ENCODE assay signal across 22 cellular contexts in genomic region chr15:99326235-99326634, GRCh38.
DNase-seq lines count a peak whose midpoint lies in the region; ATAC-seq, FAIRE-seq and TF ChIP-seq lines count a peak whose summit lies in the region.
"Had no signal": no experiment of that assay in that cellular context is flagged by ENCODE, and none has a peak within 500 bp of the region (broad histone marks: within the 10 kb centered on the region; RNA-seq: fewer than 3 reads in every experiment).

No MANE protein-coding gene starts in this region.

- no peaks in the 10 kb centered on the region for H3K27me3 ChIP-seq in bronchial epithelial cell (ENCODE audit: control insufficient read depth, insufficient read depth, low read length)

- POLR2A ChIA-PET in activated CD8-positive, alpha-beta T cell treated with anti-CD3 and anti-CD28 coated beads, Interleukin-2, amount 10 ng/mL, durations not matched to agents 7 days and 5 days (lab: Charles Lee): no interaction called here

- H3K4me3 ChIP-seq in bronchial epithelial cell (ENCODE audit: low read depth, low read length): no peak overlapping the region

- no peaks in the 10 kb centered on the region for H3K27me3 Mint-ChIP-seq in activated CD8-positive, alpha-beta T cell treated with anti-CD3 and anti-CD28 coated beads, Interleukin-2, amount 10 ng/mL, durations not matched to agents 7 days and 5 days (ENCODE audit: low read depth)
- H3K27me3 Mint-ChIP-seq: activated CD4-positive, alpha-beta T cell treated with anti-CD3 and anti-CD28 coated beads, Interleukin-2, amount 10 ng/mL, durations not matched to agents 24 days and 14 days; CD4-positive, alpha-beta memory T cell; IgD-negative memory B cell; type B pancreatic cell had no signal

- DNase-seq in Caki2 (ENCODE audit: low read depth) (peak; percentile 64), bronchial epithelial cell (ENCODE audit: low read depth) (peak; percentile 80), left lobe of liver (ENCODE audit: low spot score) (peak; percentile 66), NCI-H226 (no peak), AG20443 (ENCODE audit: low spot score) (no peak)
- DNase-seq in activated CD8-positive, alpha-beta T cell treated with anti-CD3 and anti-CD28 coated beads, Interleukin-2, amount 10 ng/mL, durations not matched to agents 7 days and 5 days: no peak
- DNase-seq: activated CD4-positive, alpha-beta T cell treated with anti-CD3 and anti-CD28 coated beads, Interleukin-2, amount 10 ng/mL, durations not matched to agents 24 days and 14 days; activated CD8-positive, alpha-beta memory T cell treated with anti-CD3 and anti-CD28 coated beads, Interleukin-2, amount 50 U/mL, for 48 hours; activated effector memory CD4-positive, alpha-beta T cell treated with anti-CD3 and anti-CD28 coated beads, Interleukin-2, amount 50 U/mL, for 16 hours; amniotic stem cell; CD4-positive, alpha-beta memory T cell; central memory CD4-positive, alpha-beta T cell; effector CD4-positive, alpha-beta T cell; hypothalamus; NK-92 treated with Interleukin-12 subunit alpha and Interleukin-12 subunit beta, amount 100 ng/mL, for 24 hours; right cardiac atrium; stimulated activated naive CD4-positive, alpha-beta T cell; SW 1271 had no signal

- peak; percentile 53 for ATAC-seq in GM21619 (IDR thresholded peaks at IDR 0.05; ENCODE audit: unreplicated experiment)
- peak; percentile 93 for ATAC-seq in left lobe of liver
- no peak for ATAC-seq in activated CD8-positive, alpha-beta T cell treated with anti-CD3 and anti-CD28 coated beads, Interleukin-2, amount 10 ng/mL, durations not matched to agents 7 days and 5 days
- ATAC-seq in HG03342 (IDR thresholded peaks at IDR 0.05; ENCODE audit: unreplicated experiment): no peak

- FAIRE-seq in bronchial epithelial cell (lab: Jason Lieb, UNC): no peak

- in situ Hi-C loops in Caki2 (cut with HindIII; ENCODE audit: low pct_unique_long_range_greater_than_20kb, low sequenced_read_pairs): no loop called here

- CTCF ChIA-PET in activated CD8-positive, alpha-beta T cell treated with anti-CD3 and anti-CD28 coated beads, Interleukin-2, amount 10 ng/mL, durations not matched to agents 7 days and 5 days (lab: Charles Lee): no interaction called here

- H3K4me1 Mint-ChIP-seq in activated CD8-positive, alpha-beta T cell treated with anti-CD3 and anti-CD28 coated beads, Interleukin-2, amount 10 ng/mL, durations not matched to agents 7 days and 5 days (ENCODE audit: low read depth): peaks cover 7% of the 10 kb centered on the region

- no peak overlapping the region for H3K4me3 Mint-ChIP-seq in activated CD8-positive, alpha-beta T cell treated with anti-CD3 and anti-CD28 coated beads, Interleukin-2, amount 10 ng/mL, durations not matched to agents 7 days and 5 days
- H3K4me3 Mint-ChIP-seq: activated CD4-positive, alpha-beta T cell treated with anti-CD3 and anti-CD28 coated beads, Interleukin-2, amount 10 ng/mL, durations not matched to agents 24 days and 14 days; CD4-positive, alpha-beta memory T cell; type B pancreatic cell had no signal

- no peaks in the 10 kb centered on the region for H3K36me3 Mint-ChIP-seq in activated CD8-positive, alpha-beta T cell treated with anti-CD3 and anti-CD28 coated beads, Interleukin-2, amount 10 ng/mL, durations not matched to agents 7 days and 5 days (ENCODE audit: low read depth)

- H3K9me3 Mint-ChIP-seq in activated CD8-positive, alpha-beta T cell treated with anti-CD3 and anti-CD28 coated beads, Interleukin-2, amount 10 ng/mL, durations not matched to agents 7 days and 5 days (ENCODE audit: insufficient read depth): no peaks in the 10 kb centered on the region
- H3K9me3 Mint-ChIP-seq: activated CD4-positive, alpha-beta T cell treated with anti-CD3 and anti-CD28 coated beads, Interleukin-2, amount 10 ng/mL, durations not matched to agents 24 days and 14 days; CD4-positive, alpha-beta memory T cell; IgD-negative memory B cell had no signal

- no peak for TF ChIP-seq CTCF in bronchial epithelial cell (IDR thresholded peaks at IDR 0.05; ENCODE audit: insufficient read depth, low read length, severe bottlenecking)

- no peaks in the 10 kb centered on the region for H3K36me3 ChIP-seq in bronchial epithelial cell (ENCODE audit: control insufficient read depth, insufficient read depth, low read length)

- H3K27ac Mint-ChIP-seq in activated CD8-positive, alpha-beta T cell treated with anti-CD3 and anti-CD28 coated beads, Interleukin-2, amount 10 ng/mL, durations not matched to agents 7 days and 5 days: no peak overlapping the region
- H3K27ac Mint-ChIP-seq: activated CD4-positive, alpha-beta T cell treated with anti-CD3 and anti-CD28 coated beads, Interleukin-2, amount 10 ng/mL, durations not matched to agents 24 days and 14 days; CD4-positive, alpha-beta memory T cell; IgD-negative memory B cell; type B pancreatic cell had no signal

Comparison
In these comparisons a context has a peak if more than half of its experiments do, and no peak if none do; other contexts are left out.
1. DNase-seq: peak in Caki2 (single experiment), bronchial epithelial cell (single experiment) and left lobe of liver (single experiment); none in activated CD8-positive, alpha-beta T cell treated with anti-CD3 and anti-CD28 coated beads, Interleukin-2, amount 10 ng/mL, durations not matched to agents 7 days and 5 days (single experiment), NCI-H226 (single experiment) and AG20443 (single experiment).
2. ATAC-seq: peak in GM21619 (single experiment) and left lobe of liver (single experiment); none in activated CD8-positive, alpha-beta T cell treated with anti-CD3 and anti-CD28 coated beads, Interleukin-2, amount 10 ng/mL, durations not matched to agents 7 days and 5 days (single experiment) and HG03342 (single experiment).